In genomic region chr4:100168521-100168920, GRCh38 we compare ENCODE assay signal across 1 cellular context.
TF ChIP-seq lines count a peak whose summit lies in the region.

No MANE protein-coding gene starts in this region.

TF ChIP-seq in IMR-90, 13 proteins besides CTCF, POLR2A, EP300 and RAD21 (continued from another document):
- TF ChIP-seq ELK1 (IDR thresholded peaks at IDR 0.05; ENCODE audit: borderline replicate concordance, low read depth, low read length) (no peak), USF2 (IDR thresholded peaks at IDR 0.05; ENCODE audit: low read depth, low read length) (no peak), BHLHE40 (IDR thresholded peaks at IDR 0.05; ENCODE audit: low read depth, low read length) (no peak), MXI1 (IDR thresholded peaks at IDR 0.05; ENCODE audit: borderline replicate concordance, low read depth, low read length) (no peak), CHD1 (IDR thresholded peaks at IDR 0.05; ENCODE audit: low read depth, low read length) (no peak)
